1 cellular context compared by ENCODE assay signal in genomic region chr7:129218514-129219036, GRCh38.
A peak's percentile ranks its signal among the peaks of the same experiment; 100 is the strongest.
TF ChIP-seq lines count a peak whose summit lies in the region.

No MANE protein-coding gene starts in this region.

TF ChIP-seq in K562, 482 proteins besides CTCF, POLR2A, EP300 and RAD21 (continued from another document and continues in another):
- no peak for TF ChIP-seq STAT6 (CRISPR knock-in tag; IDR thresholded peaks at IDR 0.05)
- TF ChIP-seq MCM3 (IDR thresholded peaks at IDR 0.05), result no peak
- TF ChIP-seq HEY1 (CRISPR knock-in tag; IDR thresholded peaks at IDR 0.05; ENCODE audit: borderline replicate concordance), result peak; percentile 74; the same call in 1 of the 2 replicates
- TF ChIP-seq CREB5 (CRISPR knock-in tag; IDR thresholded peaks at IDR 0.05), result no peak
- no peak for TF ChIP-seq PURB (CRISPR knock-in tag; IDR thresholded peaks at IDR 0.05; ENCODE audit: low read depth)
- TF ChIP-seq ZZZ3 (IDR thresholded peaks at IDR 0.05), result no peak
- no peak for TF ChIP-seq ZNF75A (CRISPR knock-in tag; IDR thresholded peaks at IDR 0.05)
- TF ChIP-seq ETS1 (conservative IDR thresholded peaks at IDR 0.05; ENCODE audit: control insufficient read depth, low read depth, low read length), result no peak
- TF ChIP-seq GTF3C2 (IDR thresholded peaks at IDR 0.05; ENCODE audit: borderline replicate concordance, extremely low read depth, insufficient read length), result no peak
- peak; percentile 59; the same call in 1 of the 2 replicates for TF ChIP-seq KLF13 (tag; IDR thresholded peaks at IDR 0.05; ENCODE audit: borderline replicate concordance, low read depth)
- 0 out of 4 replicates have a peak, but pooled peaks of 1 of the 2 experiments have one; percentile 57 for TF ChIP-seq ZMIZ1 (IDR thresholded peaks at IDR 0.05; ENCODE audit: low read depth in 2 of 2, low read length in 2 of 2)
- peak; percentile 96 for TF ChIP-seq TFAP4 (CRISPR knock-in tag; IDR thresholded peaks at IDR 0.05; ENCODE audit: borderline replicate concordance)
- no peak for TF ChIP-seq ZFP30 (CRISPR knock-in tag; IDR thresholded peaks at IDR 0.05; ENCODE audit: borderline replicate concordance)
- TF ChIP-seq LCOR (CRISPR knock-in tag; IDR thresholded peaks at IDR 0.05), result peak; percentile 80; the same call in 1 of the 2 replicates
- no peak for TF ChIP-seq ZBTB17 (CRISPR knock-in tag; IDR thresholded peaks at IDR 0.05)
- TF ChIP-seq SOX6 (IDR thresholded peaks at IDR 0.05), result peak; percentile 33; the same call in 1 of the 2 replicates
- TF ChIP-seq POLR2AphosphoS2 (IDR thresholded peaks at IDR 0.05; ENCODE audit: low read length), result no peak
- TF ChIP-seq RBM17 (IDR thresholded peaks at IDR 0.05; ENCODE audit: borderline replicate concordance, low read depth, low read length), result no peak
- peak; percentile 98 for TF ChIP-seq SMC3 (conservative IDR thresholded peaks at IDR 0.05; ENCODE audit: insufficient read depth, low read depth, low read length)
- TF ChIP-seq MCM5 (IDR thresholded peaks at IDR 0.05; ENCODE audit: low read depth), result no peak
- TF ChIP-seq SRSF9 (IDR thresholded peaks at IDR 0.05; ENCODE audit: borderline replicate concordance, low read depth, low read length), result no peak
- no peak for TF ChIP-seq ZNF407 (IDR thresholded peaks at IDR 0.05; ENCODE audit: low read depth)
- no peak for TF ChIP-seq USF2 (CRISPR knock-in tag; IDR thresholded peaks at IDR 0.05)
- no peak; the same call in 1 of the 2 replicates for TF ChIP-seq TCF7 (IDR thresholded peaks at IDR 0.05; ENCODE audit: borderline replicate concordance)
- TF ChIP-seq ZNF444 (CRISPR knock-in tag; IDR thresholded peaks at IDR 0.05), result no peak
- no peak for TF ChIP-seq CBFA2T3 (IDR thresholded peaks at IDR 0.05)
- no peak for TF ChIP-seq POLR2H (tag; IDR thresholded peaks at IDR 0.05; ENCODE audit: low read depth)
- TF ChIP-seq HMGXB4 (CRISPR knock-in tag; IDR thresholded peaks at IDR 0.05), result 0 out of 2 replicates have a peak, but pooled peaks have one; percentile 55
- no peak for TF ChIP-seq NCOA2 (IDR thresholded peaks at IDR 0.05; ENCODE audit: partially characterized antibody in 2 of 2)
- no peak for TF ChIP-seq KLF10 (CRISPR knock-in tag; IDR thresholded peaks at IDR 0.05)
